ENCODE assay signal across 8 cellular contexts in genomic region chr6:131627724-131628682, GRCh38. TPM values are rescaled to one million over a fixed set of nuclear protein-coding genes. Genes with fewer than 3 reads are reported as not detected.
DNase-seq lines count a peak whose midpoint lies in the region; ATAC-seq, FAIRE-seq and TF ChIP-seq lines count a peak whose summit lies in the region.

Gene MED23 (minus strand): TSS chr6:131628242. CDS start chr6:131628049, 193 bp downstream.

- H3K9me3 ChIP-seq in ES-I3 (ENCODE audit: control insufficient read depth, insufficient read depth, low read length) (no peaks in the 10 kb centered on the region), RWPE2 (ENCODE audit: severe bottlenecking) (no peaks in the 10 kb centered on the region)

- TF ChIP-seq POLR2A in H54 (IDR thresholded peaks at IDR 0.05; ENCODE audit: low read depth, low read length) = peak; percentile 52

- peak; percentile 96 for ATAC-seq in RWPE2 (ENCODE audit: low read depth)
- peak; percentile 97 to 98 for ATAC-seq in natural killer cell treated with Interleukin-12 subunit alpha and Interleukin-12 subunit beta and Interleukin-15 and Interleukin-18, amount 100 ng/mL, for 72 hours
- peak; percentile 94 for ATAC-seq in stimulated activated naive CD8-positive, alpha-beta T cell treated with anti-CD3 and anti-CD28 coated beads, Interleukin-15, Interleukin-2, amounts not matched to agents 100 U/mL and 50 U/mL, for 24 hours

- H3K27me3 Mint-ChIP-seq in natural killer cell treated with Interleukin-12 subunit alpha and Interleukin-12 subunit beta and Interleukin-15 and Interleukin-18, amount 100 ng/mL, for 72 hours = no peaks in the 10 kb centered on the region

- peak within 1 kb of the TSS; percentile 86 for H3K9ac ChIP-seq in ES-I3 (ENCODE audit: low read depth, low read length)

- peaks cover 14 to 39% of the 10 kb centered on the region in 2 donors for H3K4me1 Mint-ChIP-seq in natural killer cell treated with Interleukin-12 subunit alpha and Interleukin-12 subunit beta and Interleukin-15 and Interleukin-18, amount 100 ng/mL, for 72 hours (ENCODE audit: low read depth in 2 of 2)

- peak; percentile 99 for TF ChIP-seq CTCF in RWPE2 (IDR thresholded peaks at IDR 0.05; ENCODE audit: poor library complexity, severe bottlenecking)

- peaks cover 5% of the 10 kb centered on the region for H3K36me3 Mint-ChIP-seq in natural killer cell treated with Interleukin-12 subunit alpha and Interleukin-12 subunit beta and Interleukin-15 and Interleukin-18, amount 100 ng/mL, for 72 hours

- H3K4me1 ChIP-seq in ES-I3 (ENCODE audit: insufficient read depth, low read length) (peaks cover 8% of the 10 kb centered on the region; the same call in 1 of the 2 replicates), RWPE2 (ENCODE audit: insufficient read depth, poor library complexity, severe bottlenecking) (peaks cover 3% of the 10 kb centered on the region)

- peak within 1 kb of the TSS; percentile 59 for H3K27ac ChIP-seq in RWPE2 (ENCODE audit: poor library complexity, severe bottlenecking)

- peak; percentile 50 for DNase-seq in H54 (ENCODE audit: insufficient read length, low spot score)
- peak; percentile 93 for DNase-seq in LoVo (ENCODE audit: low spot score)
- peak; percentile 92 for DNase-seq in RWPE2 (ENCODE audit: low spot score)
- peak; percentile 91 for DNase-seq in activated T-helper 9 cell treated with anti-CD3 and anti-CD28 coated beads, Interleukin-2, amount 50 U/mL, for 16 hours (ENCODE audit: low read depth)
- peak; percentile 93 for DNase-seq in fibroblast of peridontal ligament (ENCODE audit: extremely low read depth)
- DNase-seq in natural killer cell treated with Interleukin-12 subunit alpha and Interleukin-12 subunit beta and Interleukin-15 and Interleukin-18, amount 100 ng/mL, for 72 hours (ENCODE audit: low spot score) = peak; percentile 94
- peak; percentile 98 for DNase-seq in stimulated activated naive CD8-positive, alpha-beta T cell treated with anti-CD3 and anti-CD28 coated beads, Interleukin-15, Interleukin-2, amounts not matched to agents 100 U/mL and 50 U/mL, for 24 hours

- no peaks in the 10 kb centered on the region for H3K27me3 ChIP-seq in RWPE2 (ENCODE audit: insufficient read depth, poor library complexity, severe bottlenecking)

- H3K9me3 Mint-ChIP-seq in natural killer cell treated with Interleukin-12 subunit alpha and Interleukin-12 subunit beta and Interleukin-15 and Interleukin-18, amount 100 ng/mL, for 72 hours = no peaks in the 10 kb centered on the region

- H3K36me3 ChIP-seq in ES-I3 (ENCODE audit: insufficient read depth, low read length) (peaks cover 3% of the 10 kb centered on the region; the same call in 1 of the 2 replicates), RWPE2 (ENCODE audit: low read depth) (peaks cover 31% of the 10 kb centered on the region)

- peak; percentile 55 for FAIRE-seq in H54 (lab: Jason Lieb, UNC)

- H3K4me3 ChIP-seq in RWPE2 (ENCODE audit: severe bottlenecking) = peak within 1 kb of the TSS; percentile 69

- peak within 1 kb of the TSS; percentile 82 to 99 for H3K27ac Mint-ChIP-seq in natural killer cell treated with Interleukin-12 subunit alpha and Interleukin-12 subunit beta and Interleukin-15 and Interleukin-18, amount 100 ng/mL, for 72 hours

- peak within 1 kb of the TSS; percentile 93 for H3K4me3 Mint-ChIP-seq in natural killer cell treated with Interleukin-12 subunit alpha and Interleukin-12 subunit beta and Interleukin-15 and Interleukin-18, amount 100 ng/mL, for 72 hours

RNA-seq across cellular contexts. Expression of gene MED23, which starts in this region (rescaled TPM):
- total RNA-seq in natural killer cell treated with Interleukin-12 subunit alpha and Interleukin-12 subunit beta and Interleukin-15 and Interleukin-18, amount 100 ng/mL, for 72 hours = 10 to 100 TPM; 37.4 to 44.5 TPM

Comparison
In these comparisons a context has a peak if more than half of its experiments do, and no peak if none do; other contexts are left out.
1. Peak in every context shown above with its lines: DNase-seq, ATAC-seq, H3K4me3 ChIP-seq and H3K27ac ChIP-seq.